Comparison of ENCODE assay signal across 1 cellular context in genomic region chr13:74129500-74130144, GRCh38.
TF ChIP-seq lines count a peak whose summit lies in the region.

No MANE protein-coding gene starts in this region.

TF ChIP-seq in SK-N-SH, 30 proteins besides CTCF, POLR2A, EP300 and RAD21 (continued from another document):
- TF ChIP-seq FOXJ3 (CRISPR knock-in tag; IDR thresholded peaks at IDR 0.05): no peak
